In genomic region chr20:43590392-43591303, GRCh38 we compare ENCODE assay signal across 8 cellular contexts. TPM values are rescaled to one million over a fixed set of nuclear protein-coding genes. Genes with fewer than 3 reads are reported as not detected.
DNase-seq lines count a peak whose midpoint lies in the region; ATAC-seq and TF ChIP-seq lines count a peak whose summit lies in the region.

TSS of gene IFT52 (plus strand) at chr20:43590937. CDS start at chr20:43594699, 3,762 bp downstream.

- peak within 1 kb of the TSS; percentile 76 for H3K4me3 ChIP-seq in GM06990 (replicated peaks; ENCODE audit: low read depth, low read length)
- peak within 1 kb of the TSS; percentile 88 for H3K4me3 ChIP-seq in osteoblast (ENCODE audit: insufficient read depth, low read length)
- peak within 1 kb of the TSS; percentile 92 for H3K4me3 ChIP-seq in thoracic aorta

- TF ChIP-seq CTCF in GM06990 (IDR thresholded peaks at IDR 0.05; ENCODE audit: insufficient read depth, low read length, poor library complexity, severe bottlenecking) (no peak), osteoblast (IDR thresholded peaks at IDR 0.05; ENCODE audit: extremely low read depth, low read depth, low read length) (no peak), thoracic aorta (IDR thresholded peaks at IDR 0.05) (no peak)

- H3K79me2 ChIP-seq in osteoblast (ENCODE audit: insufficient read depth, low read length): peaks cover 26% of the 10 kb centered on the region

- H3K4me1 ChIP-seq in osteoblast (ENCODE audit: insufficient read depth, low read length): peaks cover 14% of the 10 kb centered on the region
- peaks cover 5 to 18% of the 10 kb centered on the region in 2 donors for H3K4me1 ChIP-seq in thoracic aorta (ENCODE audit: control insufficient read depth in 1 of 2, low read depth in 2 of 2)

- H3K27me3 Mint-ChIP-seq in activated naive CD8-positive, alpha-beta T cell: peaks cover 2% of the 10 kb centered on the region

- H3K9me3 ChIP-seq in osteoblast (ENCODE audit: low read depth, low read length) (no peaks in the 10 kb centered on the region), thoracic aorta (no peaks in the 10 kb centered on the region)

- peaks cover 7% of the 10 kb centered on the region for H3K36me3 Mint-ChIP-seq in activated naive CD8-positive, alpha-beta T cell

- no peaks in the 10 kb centered on the region for H3K9me3 Mint-ChIP-seq in activated naive CD8-positive, alpha-beta T cell (ENCODE audit: low read depth)

- H3K27ac ChIP-seq in osteoblast (ENCODE audit: low read depth, low read length) (peak within 1 kb of the TSS; percentile 94), thoracic aorta (peak within 1 kb of the TSS; percentile 61 to 76)

- no peaks in the 10 kb centered on the region for H3K27me3 ChIP-seq in GM06990 (replicated peaks; ENCODE audit: control insufficient read depth, insufficient read depth, low read length)
- no peaks in the 10 kb centered on the region for H3K27me3 ChIP-seq in osteoblast (ENCODE audit: insufficient read depth, low read length)
- no peaks in the 10 kb centered on the region for H3K27me3 ChIP-seq in thoracic aorta (replicated peaks; ENCODE audit: insufficient read depth)

- peak within 1 kb of the TSS; percentile 97 for H2AFZ ChIP-seq in osteoblast (ENCODE audit: low read length)

- peaks cover 2% of the 10 kb centered on the region for H4K20me1 ChIP-seq in osteoblast (ENCODE audit: insufficient read depth, low read length)

- peaks cover 13% of the 10 kb centered on the region for H3K4me1 Mint-ChIP-seq in activated naive CD8-positive, alpha-beta T cell (ENCODE audit: low read depth)

- H3K36me3 ChIP-seq in GM06990 (ENCODE audit: control insufficient read depth, insufficient read depth, low read length): no peaks in the 10 kb centered on the region
- H3K36me3 ChIP-seq in osteoblast (ENCODE audit: insufficient read depth, low read length): peaks cover 5% of the 10 kb centered on the region
- H3K36me3 ChIP-seq in thoracic aorta: peaks cover 7% of the 10 kb centered on the region

- H3K27ac Mint-ChIP-seq in activated naive CD8-positive, alpha-beta T cell: peak within 1 kb of the TSS; percentile 94

- peak; percentile 97 for ATAC-seq in HG02588 (IDR thresholded peaks at IDR 0.05; ENCODE audit: unreplicated experiment)
- ATAC-seq in thoracic aorta (ENCODE audit: insufficient number of reproducible peaks, low FRiP score, low read depth): peak; percentile 97

- DNase-seq in GM06990 (ENCODE audit: extremely low read depth, insufficient read length): peak; percentile 94
- DNase-seq in NCI-H1092 treated with DMSO at 0.1 percent for 48 hours (lab: John Stamatoyannopoulos, UW): peak; percentile 99
- peak; percentile 85 for DNase-seq in SKM-1 (lab: John Stamatoyannopoulos, UW; ENCODE audit: unreplicated experiment)
- DNase-seq in glomerular visceral epithelial cell (ENCODE audit: extremely low spot score): peak; percentile 92
- peak; percentile 97 for DNase-seq in osteoblast (ENCODE audit: insufficient read length, low spot score, missing footprints)
- peak; percentile 69 for DNase-seq in thoracic aorta (ENCODE audit: low spot score)

- peak within 1 kb of the TSS; percentile 93 for H3K4me3 Mint-ChIP-seq in activated naive CD8-positive, alpha-beta T cell

- H3K4me2 ChIP-seq in osteoblast (ENCODE audit: insufficient read depth, low read length): peak within 1 kb of the TSS; percentile 91

RNA-seq across cellular contexts. Expression of gene IFT52, which starts in this region (rescaled TPM):
- total RNA-seq in osteoblast: 63.0 and 73.7 TPM in 2 replicates
- 10 to 100 TPM; 17.6 to 18.1 TPM for total RNA-seq in thoracic aorta

Comparison
In these comparisons a context has a peak if more than half of its experiments do, and no peak if none do; other contexts are left out.
1. Peak in every context shown above with its lines: DNase-seq, ATAC-seq, H3K4me3 ChIP-seq and H3K27ac ChIP-seq.